10 cellular contexts compared by ENCODE assay signal in the genomic region with DNA sequence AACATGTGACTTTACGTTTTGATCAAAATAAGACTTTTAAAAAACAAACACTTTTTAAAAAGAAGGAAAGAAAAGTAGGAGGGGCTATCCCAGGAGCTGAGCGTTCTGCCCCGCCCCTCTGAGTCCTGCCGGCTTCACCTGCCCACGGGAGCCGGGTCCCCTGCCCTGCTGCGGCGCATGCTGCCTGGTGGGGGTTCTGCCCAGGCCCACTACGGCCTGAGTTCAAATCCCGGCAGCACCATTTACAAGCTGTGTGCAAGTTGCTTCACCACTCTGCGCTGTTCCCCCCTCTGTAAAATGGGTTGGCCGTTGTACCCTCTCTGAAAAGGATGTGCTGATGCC. TPM values are rescaled to one million over a fixed set of nuclear protein-coding genes. Genes with fewer than 3 reads are reported as not detected.
DNase-seq lines count a peak whose midpoint lies in the region; TF ChIP-seq lines count a peak whose summit lies in the region.
"Had no signal": no experiment of that assay in that cellular context is flagged by ENCODE, and none has a peak within 500 bp of the region (broad histone marks: within the 10 kb centered on the region; RNA-seq: fewer than 3 reads in every experiment).

No MANE protein-coding gene starts in this region.

- peaks cover 0 to 3% (median 2%) of the 10 kb centered on the region in 3 donors for H3K27me3 Mint-ChIP-seq in immature natural killer cell (ENCODE audit: low read depth in 3 of 3)

- peaks cover 0 to 27% (median 24%) of the 10 kb centered on the region in 5 donors for H3K36me3 ChIP-seq in subcutaneous abdominal adipose tissue (ENCODE audit: control insufficient read depth in 5 of 5, insufficient read depth in 5 of 5, low read length in 5 of 5)

- no peaks in the 10 kb centered on the region for H3K9me3 Mint-ChIP-seq in immature natural killer cell

- peak; percentile 57 for DNase-seq in DMS53 (lab: John Stamatoyannopoulos, UW)
- no peak for DNase-seq in DMS53 treated with DMSO at 0.1 percent for 48 hours (lab: John Stamatoyannopoulos, UW; ENCODE audit: unreplicated experiment)
- DNase-seq in astrocyte of the spinal cord (ENCODE audit: low read depth, low spot score): no peak
- no peak for DNase-seq in immature natural killer cell
- no peak for DNase-seq in activated CD4-positive, alpha-beta T cell treated with anti-CD3 and anti-CD28 coated beads, Interleukin-2, amount 50 U/mL, for 1 hour
- DNase-seq in OCI-M1 (lab: John Stamatoyannopoulos, UW): no peak
- DNase-seq in KBM-7: no peak

- in situ Hi-C loops in astrocyte of the spinal cord (cut with HindIII; ENCODE audit: low sequenced_read_pairs) (no loop called here), KBM-7 (cut with MboI; ENCODE audit: low pct_unique_long_range_greater_than_20kb, low sequenced_read_pairs) (no loop called here)

- no peaks in the 10 kb centered on the region for H3K9me3 ChIP-seq in subcutaneous abdominal adipose tissue (ENCODE audit: control insufficient read depth in 5 of 5, low read length in 5 of 5)

- H3K4me1 Mint-ChIP-seq in immature natural killer cell: peaks cover 22 to 32% of the 10 kb centered on the region in 2 donors

- H3K4me1 ChIP-seq in subcutaneous abdominal adipose tissue (ENCODE audit: control insufficient read depth in 5 of 5, insufficient read depth in 5 of 5, low read length in 5 of 5): peaks cover 44 to 97% (median 96%) of the 10 kb centered on the region in 5 donors

- peak overlapping the region; percentile 70 to 90 (median 81) for H3K4me3 Mint-ChIP-seq in immature natural killer cell

- H3K27ac Mint-ChIP-seq in immature natural killer cell: peak overlapping the region in 5 of 6 donors; percentile 33 to 85 (median 73)

- H3K4me3 ChIP-seq in astrocyte of the spinal cord (ENCODE audit: low read depth, low read length): peak overlapping the region; percentile 20
- peak overlapping the region; percentile 46 to 97 (median 79) for H3K4me3 ChIP-seq in subcutaneous abdominal adipose tissue (ENCODE audit: low read depth in 1 of 5, low read length in 5 of 5)

- peak overlapping the region in 4 of 5 donors; percentile 28 to 73 (median 34) for H3K9ac ChIP-seq in subcutaneous abdominal adipose tissue (ENCODE audit: low read length in 5 of 5)
- H3K9ac ChIP-seq: KMS-11 had no signal

- no peaks in the 10 kb centered on the region for H3K27me3 ChIP-seq in subcutaneous abdominal adipose tissue (ENCODE audit: control insufficient read depth in 5 of 5, insufficient read depth in 4 of 5, low read length in 5 of 5)

- peak overlapping the region; percentile 98 for H3K27ac ChIP-seq in subcutaneous abdominal adipose tissue (ENCODE audit: low read depth, low read length)
- H3K27ac ChIP-seq: 22Rv1, KMS-11 had no signal

- H3K36me3 Mint-ChIP-seq in immature natural killer cell: peaks cover 8 to 12% (median 10%) of the 10 kb centered on the region in 3 donors

- TF ChIP-seq CTCF in astrocyte of the spinal cord (IDR thresholded peaks at IDR 0.05; ENCODE audit: low read depth, low read length): no peak

RNA-seq across cellular contexts. Expression of a gene that starts 31.1 kb away (rescaled TPM):
- 100 to 1,000 TPM; 199 to 325 (median 226) TPM for polyA plus RNA-seq in immature natural killer cell
